In genomic region chr14:58243790-58244555, GRCh38 we compare ENCODE assay signal across 8 cellular contexts. TPM values are rescaled to one million over a fixed set of nuclear protein-coding genes. Genes with fewer than 3 reads are reported as not detected.
DNase-seq lines count a peak whose midpoint lies in the region; ATAC-seq and TF ChIP-seq lines count a peak whose summit lies in the region.

No MANE protein-coding gene starts in this region.

- H3K4me1 Mint-ChIP-seq in stimulated activated memory B cell treated with anti-CD40 and anti-IgM and Interleukin-4, amounts not matched to agents 10 μg/mL and 1 μg/mL and 100 μg/mL, for 72 hours: peaks cover 47% of the 10 kb centered on the region

- H3K9ac ChIP-seq in adipocyte (ENCODE audit: low read length): peak overlapping the region; percentile 99
- peak overlapping the region; percentile 90 for H3K9ac ChIP-seq in iPS-18a (ENCODE audit: low read length)

- no peaks in the 10 kb centered on the region for H3K9me3 Mint-ChIP-seq in stimulated activated memory B cell treated with anti-CD40 and anti-IgM and Interleukin-4, amounts not matched to agents 10 μg/mL and 1 μg/mL and 100 μg/mL, for 72 hours

- H3K9me3 ChIP-seq in AG04450 (ENCODE audit: control insufficient read depth, insufficient read depth, low read length): no peaks in the 10 kb centered on the region
- H3K9me3 ChIP-seq in adipocyte (ENCODE audit: control insufficient read depth, low read length): no peaks in the 10 kb centered on the region
- H3K9me3 ChIP-seq in iPS-18a (ENCODE audit: control insufficient read depth, low read depth, low read length): no peaks in the 10 kb centered on the region

- no peak for TF ChIP-seq CTCF in AG04450 (IDR thresholded peaks at IDR 0.05; ENCODE audit: low read depth, low read length)

- H3K36me3 ChIP-seq in adipocyte (ENCODE audit: control insufficient read depth, insufficient read depth, low read length, severe bottlenecking) (peaks cover 10% of the 10 kb centered on the region), iPS-18a (ENCODE audit: control insufficient read depth, low read depth, low read length) (peaks cover 6% of the 10 kb centered on the region)

- H3K27me3 ChIP-seq in AG04450 (ENCODE audit: control insufficient read depth, insufficient read depth, low read length) (no peaks in the 10 kb centered on the region), adipocyte (replicated peaks; ENCODE audit: control insufficient read depth, insufficient read depth, low read length) (no peaks in the 10 kb centered on the region), iPS-18a (ENCODE audit: control insufficient read depth, insufficient read depth, low read length) (no peaks in the 10 kb centered on the region)

- H3K36me3 Mint-ChIP-seq in stimulated activated memory B cell treated with anti-CD40 and anti-IgM and Interleukin-4, amounts not matched to agents 10 μg/mL and 1 μg/mL and 100 μg/mL, for 72 hours: peaks cover 13% of the 10 kb centered on the region

- peak; percentile 46 for ATAC-seq in GM18511 (IDR thresholded peaks at IDR 0.05; ENCODE audit: unreplicated experiment)
- ATAC-seq in HG02981 (IDR thresholded peaks at IDR 0.05; ENCODE audit: unreplicated experiment): peak; percentile 32
- ATAC-seq in stimulated activated memory B cell treated with anti-CD40 and anti-IgM and Interleukin-4, amounts not matched to agents 10 μg/mL and 1 μg/mL and 100 μg/mL, for 72 hours: peak; percentile 65

- peak overlapping the region; percentile 94 for H3K4me3 Mint-ChIP-seq in stimulated activated memory B cell treated with anti-CD40 and anti-IgM and Interleukin-4, amounts not matched to agents 10 μg/mL and 1 μg/mL and 100 μg/mL, for 72 hours

- POLR2A ChIA-PET in AG04450 (lab: Yijun Ruan, JAX): interaction anchor here (1.0 kb wide), 1 partner anchor 45 kb away, joined by 11 read pairs; no protein-coding TSS in a partner anchor

- no peak for DNase-seq in AG04450 (ENCODE audit: low read depth, low spot score)
- peak; percentile 75 for DNase-seq in NCI-H345 treated with DMSO at 0.1 percent for 48 hours (lab: John Stamatoyannopoulos, UW; ENCODE audit: unreplicated experiment)
- peak; percentile 70 for DNase-seq in adipocyte (ENCODE audit: low read depth)
- DNase-seq in SKM-1 (lab: John Stamatoyannopoulos, UW; ENCODE audit: unreplicated experiment): no peak

- H3K4me1 ChIP-seq in adipocyte (ENCODE audit: control insufficient read depth, insufficient read depth, low read length): peaks cover 36% of the 10 kb centered on the region
- H3K4me1 ChIP-seq in iPS-18a (ENCODE audit: control insufficient read depth, low read depth, low read length): peaks cover 10% of the 10 kb centered on the region

- H3K4me3 ChIP-seq in AG04450 (ENCODE audit: low read depth, low read length) (peak overlapping the region; percentile 73), adipocyte (ENCODE audit: low read length) (peak overlapping the region; percentile 98), iPS-18a (ENCODE audit: low read length) (peak overlapping the region; percentile 85)

- H3K27ac ChIP-seq in AG04450 (ENCODE audit: low read depth, low read length): peak overlapping the region; percentile 58
- H3K27ac ChIP-seq in iPS-18a (ENCODE audit: low read length): peak overlapping the region; percentile 70

- H3K27ac Mint-ChIP-seq in stimulated activated memory B cell treated with anti-CD40 and anti-IgM and Interleukin-4, amounts not matched to agents 10 μg/mL and 1 μg/mL and 100 μg/mL, for 72 hours: peak overlapping the region; percentile 95

- CTCF ChIA-PET in AG04450 (lab: Charles Lee): interaction anchor here (1.8 kb wide), 1 partner anchor 136 kb away, joined by 10 read pairs; no protein-coding TSS in a partner anchor

- no peaks in the 10 kb centered on the region for H3K27me3 Mint-ChIP-seq in stimulated activated memory B cell treated with anti-CD40 and anti-IgM and Interleukin-4, amounts not matched to agents 10 μg/mL and 1 μg/mL and 100 μg/mL, for 72 hours

RNA-seq across cellular contexts. Expression of gene PSMA3, which starts 0.7 kb away (rescaled TPM):
- polyA plus RNA-seq in AG04450 (2011; rRNA removed): 266 and 318 TPM in 2 replicates
- polyA minus RNA-seq in AG04450 (2011; rRNA and poly(A)+ RNA removed): 77.6 and 99.9 TPM in 2 replicates

RNA-seq across cellular contexts. Expression of gene ACTR10, which starts 44.0 kb away (rescaled TPM):
- polyA plus RNA-seq in AG04450 (2011; rRNA removed): 99.9 and 142 TPM in 2 replicates
- 16.8 and 26.5 TPM in 2 replicates for polyA minus RNA-seq in AG04450 (2011; rRNA and poly(A)+ RNA removed)

RNA-seq across cellular contexts. Expression of gene ARID4A, which starts 54.4 kb away (rescaled TPM):
- polyA plus RNA-seq in AG04450 (2011; rRNA removed): 7.4 and 12.4 TPM in 2 replicates
- polyA minus RNA-seq in AG04450 (2011; rRNA and poly(A)+ RNA removed): 14.8 and 22.4 TPM in 2 replicates

Comparison
In these comparisons a context has a peak if more than half of its experiments do, and no peak if none do; other contexts are left out.
1. DNase-seq: peak in NCI-H345 treated with DMSO at 0.1 percent for 48 hours (single experiment) and adipocyte (single experiment); none in AG04450 (single experiment) and SKM-1 (single experiment).
2. Peak in every context shown above with its lines, with median percentiles within 50 percentile points of each other: H3K4me3 ChIP-seq and ATAC-seq.